ENCODE assay signal across 1 cellular context in the genomic region with DNA sequence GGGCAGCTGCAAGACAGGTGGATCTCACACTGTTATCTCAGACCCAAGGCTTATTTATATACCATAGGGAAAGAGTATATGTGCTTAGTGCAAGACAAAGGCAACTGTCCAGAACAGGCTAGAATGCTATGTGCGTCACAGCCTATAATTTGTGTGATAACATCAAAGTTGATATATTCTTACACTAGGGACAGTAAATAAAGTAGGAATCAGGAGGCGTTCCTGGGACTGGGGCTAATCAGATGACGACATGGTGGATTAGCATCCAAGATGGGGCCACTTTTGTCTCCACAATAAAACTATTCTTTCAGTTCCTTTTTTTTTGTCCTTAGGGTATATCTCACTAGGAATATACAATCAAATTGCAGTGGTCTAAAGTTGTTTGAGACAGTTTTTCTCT.
TF ChIP-seq lines count a peak whose summit lies in the region.

No MANE protein-coding gene starts in this region.

TF ChIP-seq in HepG2, 621 proteins besides CTCF, POLR2A, EP300 and RAD21:
- TF ChIP-seq ZNF333 (CRISPR knock-in tag; IDR thresholded peaks at IDR 0.05; ENCODE audit: borderline replicate concordance) (no peak), ZNF670 (CRISPR knock-in tag; IDR thresholded peaks at IDR 0.05; ENCODE audit: borderline replicate concordance) (0 out of 2 replicates have a peak, but pooled peaks have one; percentile 34)
TF ChIP-seq in HepG2: peak in this region for 1.
